Comparison of ENCODE assay signal across 25 cellular contexts in the genomic region with DNA sequence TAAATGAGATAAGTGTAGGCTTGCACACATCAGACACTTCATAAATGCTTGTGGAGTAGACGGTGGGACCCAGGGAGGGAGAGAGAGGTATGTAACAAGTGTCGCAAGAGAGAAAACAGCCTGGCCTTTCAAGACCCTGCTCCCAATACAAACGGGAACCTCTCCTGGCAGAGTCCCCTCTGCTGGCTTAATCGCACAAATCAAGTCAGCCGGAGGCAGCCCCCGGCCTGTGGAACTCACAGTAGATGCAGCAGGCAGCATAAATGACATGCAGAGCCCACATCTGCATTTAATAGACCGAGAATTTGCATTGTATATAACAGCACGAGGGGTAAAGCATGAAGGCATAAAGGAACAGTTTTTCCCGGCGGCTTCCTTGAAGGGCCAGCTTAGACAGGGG. TPM values are rescaled to one million over a fixed set of nuclear protein-coding genes. Genes with fewer than 3 reads are reported as not detected.
DNase-seq lines count a peak whose midpoint lies in the region; ATAC-seq, FAIRE-seq and TF ChIP-seq lines count a peak whose summit lies in the region.
"Had no signal": no experiment of that assay in that cellular context is flagged by ENCODE, and none has a peak within 500 bp of the region (broad histone marks: within the 10 kb centered on the region; RNA-seq: fewer than 3 reads in every experiment).

No MANE protein-coding gene starts in this region.

- peak; percentile 11 for ATAC-seq in HepG2
- ATAC-seq in right lobe of liver: no peak
- no peak for ATAC-seq in activated CD4-positive, CD25-positive, alpha-beta regulatory T cell treated with anti-CD3 and anti-CD28 coated beads, Interleukin-2, amount 50 U/mL, for 24 hours
- ATAC-seq: activated CD8-positive, alpha-beta memory T cell treated with anti-CD3 and anti-CD28 coated beads, Interleukin-2, amount 10 ng/mL, durations not matched to agents 7 days and 5 days; naive thymus-derived CD4-positive, alpha-beta T cell had no signal

- no peaks in the 10 kb centered on the region for H3K9me3 ChIP-seq in HepG2 (ENCODE audit: low read length)
- H3K9me3 ChIP-seq in right lobe of liver: no peaks in the 10 kb centered on the region
- H3K9me3 ChIP-seq in iPS-18c (ENCODE audit: control insufficient read depth, insufficient read depth, low read length): no peaks in the 10 kb centered on the region
- H3K9me3 ChIP-seq in neuron (ENCODE audit: low read length): no peaks in the 10 kb centered on the region
- H3K9me3 ChIP-seq in Karpas-422 (ENCODE audit: low read length): no peaks in the 10 kb centered on the region
- H3K9me3 ChIP-seq: Caco-2, upper lobe of left lung had no signal

- intact Hi-C loops in HepG2 (cut with micrococcal nuclease; ENCODE audit: unreplicated experiment): loop anchor here (1.0 to 5.0 kb wide), 3 partner anchors 180 to 726 kb away; no protein-coding TSS in a partner anchor
- intact Hi-C loops in right lobe of liver (cut with DNase I): no loop called here

- H4K20me1 ChIP-seq in HepG2 (ENCODE audit: insufficient read depth, low read length): no peaks in the 10 kb centered on the region
- 0 out of 2 replicates have a peak, but pooled peaks cover 3% of the 10 kb centered on the region for H4K20me1 ChIP-seq in Karpas-422 (ENCODE audit: insufficient read depth, low read depth, low read length)
- H4K20me1 ChIP-seq: BLaER1 had no signal

- H3K36me3 ChIP-seq in HepG2 (replicated peaks in 1 of 2; ENCODE audit: control insufficient read depth in 1 of 2, insufficient read depth in 2 of 2, low read length in 2 of 2): no peaks in the 10 kb centered on the region
- no peaks in the 10 kb centered on the region for H3K36me3 ChIP-seq in right lobe of liver
- no peaks in the 10 kb centered on the region for H3K36me3 ChIP-seq in neuron (ENCODE audit: insufficient read depth, low read length)
- no peaks in the 10 kb centered on the region for H3K36me3 ChIP-seq in Karpas-422 (ENCODE audit: insufficient read depth, low read length)
- H3K36me3 ChIP-seq: BLaER1, upper lobe of left lung had no signal

- TF ChIP-seq POLR2A in HepG2 (IDR thresholded peaks at IDR 0.05; ENCODE audit: insufficient read depth in 1 of 2, low read depth in 2 of 2, low read length in 2 of 2) (no peak), right lobe of liver (IDR thresholded peaks at IDR 0.05) (no peak)

- TF ChIP-seq EP300 in HepG2 (IDR thresholded peaks at IDR 0.05; ENCODE audit: low read depth in 2 of 2, low read length in 2 of 2): no peak
- no peak for TF ChIP-seq EP300 in HepG2 (CRISPR knock-in tag; IDR thresholded peaks at IDR 0.05; ENCODE audit: borderline replicate concordance)

- in situ Hi-C loops in HepG2 (cut with HindIII; ENCODE audit: extremely low pct_ligation_motif_present, low pct_unique_long_range_greater_than_20kb): loop anchor here (10.0 kb wide), 2 partner anchors 332 to 762 kb away; no protein-coding TSS in a partner anchor

- H3K9ac ChIP-seq in HepG2 (ENCODE audit: insufficient read depth, low read depth, low read length) (no peak overlapping the region), Karpas-422 (ENCODE audit: low read length) (no peak overlapping the region)
- H3K9ac ChIP-seq: BLaER1 had no signal

- TF ChIP-seq CTCF in HepG2 (CRISPR knock-in tag; IDR thresholded peaks at IDR 0.05) (peak; percentile 4; the same call in 1 of the 2 replicates), right lobe of liver (IDR thresholded peaks at IDR 0.05) (no peak)

- DNase-seq in HepG2 (ENCODE audit: low spot score): peak; percentile 21
- DNase-seq in right lobe of liver: no peak
- DNase-seq in Karpas-422: no peak
- DNase-seq in DMS79 treated with DMSO at 0.1 percent for 48 hours (lab: John Stamatoyannopoulos, UW): no peak
- no peak for DNase-seq in HUDEP-2 (lab: John Stamatoyannopoulos, UW; ENCODE audit: unreplicated experiment in 76 of 76)
- DNase-seq: activated CD4-positive, alpha-beta T cell treated with anti-CD3 and anti-CD28 coated beads, Interleukin-2, amount 10 ng/mL, durations not matched to agents 24 days and 14 days; activated CD8-positive, alpha-beta memory T cell treated with anti-CD3 and anti-CD28 coated beads, Interleukin-2, amount 10 ng/mL, durations not matched to agents 7 days and 5 days; activated naive CD4-positive, alpha-beta T cell treated with anti-CD3 and anti-CD28 coated beads, Interleukin-2, amount 10 ng/mL, durations not matched to agents 7 days and 5 days; cortex of kidney; DMS79; naive thymus-derived CD4-positive, alpha-beta T cell; stimulated activated CD4-positive, alpha-beta T cell treated with anti-CD3 and anti-CD28 coated beads, Interleukin-1b, Interleukin-23, amount 100 ng/mL, for 48 hours; T-helper 2 cell; upper lobe of left lung had no signal

- H3K4me1 ChIP-seq in HepG2 (ENCODE audit: insufficient read depth, low read length) (peaks cover 54% of the 10 kb centered on the region), right lobe of liver (no peaks in the 10 kb centered on the region), neuron (ENCODE audit: insufficient read depth, low read length) (peaks cover 73% of the 10 kb centered on the region), Karpas-422 (ENCODE audit: low read length) (no peaks in the 10 kb centered on the region)

- CTCF ChIA-PET in HepG2 (lab: Yijun Ruan, JAX; ENCODE audit: low intra/inter-chr PET ratio, low total read pairs): interaction anchor here (0.7 to 2.4 kb wide), 4 partner anchors 194 to 726 kb away, joined by 3 to 9 read pairs (median 3); no protein-coding TSS in a partner anchor

- peaks cover 0 to 41% of the 10 kb centered on the region in 2 experiments; a peak in 3 of 5 replicates for H3K27me3 ChIP-seq in HepG2 (ENCODE audit: control insufficient read depth in 1 of 2, insufficient read depth in 2 of 2, low read length in 2 of 2)
- no peaks in the 10 kb centered on the region for H3K27me3 ChIP-seq in right lobe of liver
- H3K27me3 ChIP-seq in neuron (ENCODE audit: insufficient read depth, low read length): no peaks in the 10 kb centered on the region
- H3K27me3 ChIP-seq in Karpas-422 (ENCODE audit: low read length): no peaks in the 10 kb centered on the region

- TF ChIP-seq RAD21 in HepG2 (CRISPR knock-in tag; IDR thresholded peaks at IDR 0.05): no peak

- WGBS in HepG2 (ENCODE audit: low lambda C conversion rate): 26% methylated on average over 10 of the region's 10 CpGs
- WGBS in right lobe of liver (ENCODE audit: insufficient coverage, low coverage, low lambda C conversion rate, missing lambda C conversion rate): 34% methylated on average over 4 of the region's 10 CpGs

- no peaks in the 10 kb centered on the region for H3K9me2 ChIP-seq in Karpas-422 (replicated peaks; ENCODE audit: insufficient read depth, low read length)

- H3K4me2 ChIP-seq in HepG2 (ENCODE audit: low read depth, low read length) (peak overlapping the region; percentile 69), Karpas-422 (ENCODE audit: low read depth, low read length, poor library complexity, severe bottlenecking) (no peak overlapping the region)
- H3K4me2 ChIP-seq: BLaER1 had no signal

- BruUV-seq in HepG2 (replicated peaks; lab: Mats Ljungman, UMichigan): no TSS peak

- H3K27ac ChIP-seq in HepG2 (ENCODE audit: extremely low read length, insufficient read depth, low read length) (no peak overlapping the region), right lobe of liver (no peak overlapping the region), Karpas-422 (ENCODE audit: low read length) (no peak overlapping the region)
- H3K27ac ChIP-seq: BLaER1, SK-N-MC, upper lobe of left lung had no signal

- H2AFZ ChIP-seq in HepG2 (ENCODE audit: low read length) (peak overlapping the region; percentile 48), neuron (ENCODE audit: low read depth, low read length) (peak overlapping the region; percentile 60), Karpas-422 (ENCODE audit: low read length) (no peak overlapping the region)

- POLR2A ChIA-PET in HepG2 (lab: Yijun Ruan, JAX): interaction anchor here (1.5 kb wide), 1 partner anchor 152 kb away, joined by 4 read pairs; no protein-coding TSS in a partner anchor

- no peak for FAIRE-seq in HepG2 (lab: Jason Lieb, UNC)

- H3K79me2 ChIP-seq in HepG2 (ENCODE audit: insufficient read depth, low read length) (no peaks in the 10 kb centered on the region), Karpas-422 (ENCODE audit: low read length) (no peaks in the 10 kb centered on the region)

- H3K4me3 ChIP-seq in HepG2 (replicated peaks in 1 of 3; ENCODE audit: insufficient read depth in 1 of 3, low read depth in 2 of 3, low read length in 3 of 3) (peak overlapping the region in 2 of 3 experiments; percentile 22 to 51; a peak in 3 of 6 replicates), right lobe of liver (no peak overlapping the region), iPS-18c (ENCODE audit: insufficient read depth, low read depth, low read length) (0 out of 2 replicates have a peak overlapping the region, but pooled peaks have one; percentile 17), neuron (ENCODE audit: low read length) (peak overlapping the region; percentile 34), Karpas-422 (ENCODE audit: low read length) (no peak overlapping the region)
- H3K4me3 ChIP-seq: BLaER1, SK-N-MC, upper lobe of left lung had no signal

RNA-seq across cellular contexts. Expression of a gene that starts 0.7 kb away (rescaled TPM):
- total RNA-seq in HepG2 (2016; rRNA removed; fragmentation: Illumina TruSeq; extraction: Trizol): 0.04 TPM in 1 of 2 replicates, not detected in the other
- total RNA-seq in HepG2 (2016; cell fraction: cytosol; rRNA removed; fragmentation: Illumina TruSeq; extraction: Trizol; ENCODE audit: low read depth): not detected in 2 replicates
- not detected in 2 replicates for total RNA-seq in HepG2 (2016; cell fraction: insoluble cytoplasmic fraction; rRNA removed; fragmentation: Illumina TruSeq; extraction: Trizol)
- 0.03 TPM in 1 of 2 replicates, not detected in the other for total RNA-seq in HepG2 (2016; cell fraction: membrane; rRNA removed; fragmentation: Illumina TruSeq; extraction: Trizol)
- not detected in 2 replicates for total RNA-seq in HepG2 (2016; cell fraction: nucleus; rRNA removed; fragmentation: Illumina TruSeq; extraction: Trizol)
- not detected in 2 replicates for polyA plus RNA-seq in HepG2 (2011; rRNA removed)
- polyA plus RNA-seq in HepG2 (2011; cell fraction: cytosol; rRNA removed): 0.01 TPM in 1 of 2 replicates, not detected in the other
- 0.05 TPM in 1 of 2 replicates, not detected in the other for polyA plus RNA-seq in HepG2 (2011; cell fraction: nucleus; rRNA removed)
- polyA plus RNA-seq in HepG2 (2012): 0.03 and 0.05 TPM in 2 replicates
- polyA plus RNA-seq in HepG2 (2016; cell fraction: cytosol; fragmentation: Illumina TruSeq; extraction: Trizol; ENCODE audit: low read depth): not detected in 2 replicates
- not detected in 2 replicates for polyA plus RNA-seq in HepG2 (2016; cell fraction: insoluble cytoplasmic fraction; fragmentation: Illumina TruSeq; extraction: Trizol; ENCODE audit: low read depth)
- 0.05 TPM in 1 of 2 replicates, not detected in the other for polyA plus RNA-seq in HepG2 (2016; cell fraction: membrane; fragmentation: Illumina TruSeq; extraction: Trizol; ENCODE audit: low read depth)
- not detected in 2 replicates for polyA plus RNA-seq in HepG2 (2016; cell fraction: nucleus; fragmentation: Illumina TruSeq; extraction: Trizol; ENCODE audit: insufficient read depth, low read depth)
- polyA minus RNA-seq in HepG2 (2011; rRNA and poly(A)+ RNA removed; ENCODE audit: low replicate concordance): not detected in 2 replicates
- not detected in 2 replicates for polyA minus RNA-seq in HepG2 (2011; cell fraction: cytosol; rRNA and poly(A)+ RNA removed)
- polyA minus RNA-seq in HepG2 (2011; cell fraction: nucleus; rRNA and poly(A)+ RNA removed): not detected in 2 replicates
- under 1 TPM in 1 of 6 experiments, not detected in 5; 0.04 TPM for total RNA-seq in right lobe of liver
- total RNA-seq in Karpas-422 (2014; rRNA removed; shearing (Covaris generic); ENCODE audit: low replicate concordance): 0.11 TPM in 1 of 2 replicates, not detected in the other
- total RNA-seq: activated CD4-positive, alpha-beta T cell treated with anti-CD3 and anti-CD28 coated beads, Interleukin-2, amount 10 ng/mL, durations not matched to agents 24 days and 14 days; activated CD8-positive, alpha-beta memory T cell treated with anti-CD3 and anti-CD28 coated beads, Interleukin-2, amount 10 ng/mL, durations not matched to agents 7 days and 5 days; activated T-helper 1 cell treated with anti-CD3 and anti-CD28 coated beads, Interleukin-12 subunit alpha, Interleukin-12 subunit beta, Interleukin-2, Interleukin-4 antibody, amounts not matched to agents 30 ng/mL and 10 ng/mL and 1 ng/mL, durations not matched to agents 14 hours and 24 hours and 36 hours; Caco-2; fibroblast of lung; glomerular endothelial cell; H4; HT-29; naive thymus-derived CD4-positive, alpha-beta T cell; upper lobe of left lung had no signal
- polyA plus RNA-seq: fibroblast of lung; naive thymus-derived CD4-positive, alpha-beta T cell had no signal

Comparison
In these comparisons a context has a peak if more than half of its experiments do, and no peak if none do; other contexts are left out.
1. H3K4me3 ChIP-seq: peak in HepG2 (2 of 3), iPS-18c (single experiment) and neuron (single experiment); none in right lobe of liver (0 of 3) and Karpas-422 (single experiment).